3 cellular contexts compared by ENCODE assay signal in the genomic region with DNA sequence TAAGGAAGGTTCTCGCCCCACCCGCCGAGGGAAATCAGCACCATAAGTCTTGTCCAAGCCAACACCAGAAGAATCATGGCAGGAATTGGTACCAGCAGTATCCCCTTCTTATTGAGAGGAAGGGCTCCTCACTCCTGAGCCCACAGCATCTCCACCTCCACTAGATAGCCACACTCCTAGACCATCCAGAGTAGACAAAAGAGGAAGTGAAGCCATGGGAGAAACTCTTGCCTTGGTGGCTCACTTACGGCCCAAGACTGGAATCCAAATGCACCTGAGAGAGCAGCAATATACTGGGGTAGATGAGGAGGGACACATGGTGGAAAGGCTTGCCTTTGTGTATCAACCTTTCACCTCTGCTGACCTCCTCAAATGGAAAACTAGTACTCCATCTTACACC.
TF ChIP-seq lines count a peak whose summit lies in the region.

No MANE protein-coding gene starts in this region.

TF ChIP-seq in GM12891, 5 proteins besides CTCF, POLR2A, EP300 and RAD21:
- TF ChIP-seq SPI1 (IDR thresholded peaks at IDR 0.05; ENCODE audit: low read depth, low read length) (peak; percentile 23; the same call in 1 of the 2 replicates), POU2F2 (IDR thresholded peaks at IDR 0.05; ENCODE audit: low read depth, low read length) (no peak), TAF1 (IDR thresholded peaks at IDR 0.05; ENCODE audit: low read depth, low read length) (no peak), POLR2AphosphoS5 (IDR thresholded peaks at IDR 0.05; ENCODE audit: low read depth, low read length) (no peak), PAX5 (IDR thresholded peaks at IDR 0.05; ENCODE audit: insufficient read depth, low read length, severe bottlenecking) (no peak)

TF ChIP-seq in GM12878, 131 proteins besides CTCF, POLR2A, EP300 and RAD21:
- TF ChIP-seq GATAD2B (conservative IDR thresholded peaks at IDR 0.05; ENCODE audit: low read depth) (no peak), SPI1 (IDR thresholded peaks at IDR 0.05; ENCODE audit: borderline replicate concordance, insufficient read depth, low read depth, low read length) (peak; percentile 53; the same call in 1 of the 2 replicates)

TF ChIP-seq in K562, 482 proteins besides CTCF, POLR2A, EP300 and RAD21:
- TF ChIP-seq SPI1 (IDR thresholded peaks at IDR 0.05; ENCODE audit: borderline replicate concordance, low read depth, low read length) (0 out of 2 replicates have a peak, but pooled peaks have one; percentile 44), WHSC1 (IDR thresholded peaks at IDR 0.05; ENCODE audit: low read length) (no peak), ELF4 (CRISPR knock-in tag; IDR thresholded peaks at IDR 0.05) (no peak)
TF ChIP-seq in K562: peak in this region for 1.
